In genomic region chr3:72675243-72675642, GRCh38 we compare ENCODE assay signal across 25 cellular contexts.
DNase-seq lines count a peak whose midpoint lies in the region; ATAC-seq, FAIRE-seq and TF ChIP-seq lines count a peak whose summit lies in the region.
"Had no signal": no experiment of that assay in that cellular context is flagged by ENCODE, and none has a peak within 500 bp of the region (broad histone marks: within the 10 kb centered on the region; RNA-seq: fewer than 3 reads in every experiment).

No MANE protein-coding gene starts in this region.

- H3K9me3 ChIP-seq in K562 (replicated peaks; ENCODE audit: control insufficient read depth, insufficient read depth, low read depth, low read length) = no peaks in the 10 kb centered on the region
- H3K9me3 ChIP-seq: MG63, SJCRH30 had no signal

- POLR2A ChIA-PET in K562 (lab: Yijun Ruan, JAX) = no interaction called here

- WGBS in K562 (ENCODE audit: insufficient coverage, low coverage, missing lambda C conversion rate) = 9% methylated on average over 1 of the region's 1 CpG

- DNase-seq in AG10803 (ENCODE audit: low read depth) (peak; percentile 25), HL-60 (ENCODE audit: low read depth in 1 of 2, low spot score in 1 of 2) (peak; percentile 53 to 60), NOMO-1 treated with DMSO at 0.1 percent for 48 hours (lab: John Stamatoyannopoulos, UW; ENCODE audit: unreplicated experiment) (peak; percentile 24), K562 (ENCODE audit: extremely low read depth in 1 of 4, low spot score in 3 of 4) (no peak), NCI-H82 treated with DMSO at 0.1 percent for 48 hours (lab: John Stamatoyannopoulos, UW; ENCODE audit: unreplicated experiment) (no peak), NCI-H2029 (lab: John Stamatoyannopoulos, UW) (no peak)
- DNase-seq: CD8-positive, alpha-beta memory T cell; DMS79; HCEC 1CT; IMR-90; Karpas-422; MG63; NCI-H187; NCI-H446; NK-92 treated with Interleukin-12 subunit alpha and Interleukin-12 subunit beta, amount 100 ng/mL, for 24 hours; PC-3; SJCRH30; SW 1271; T-helper 2 cell had no signal

- H3K27ac ChIP-seq in HL-60 (replicated peaks) = 0 out of 2 replicates have a peak overlapping the region, but pooled peaks have one; percentile 7
- H3K27ac ChIP-seq in K562 (ENCODE audit: extremely low read depth, low read depth, low read length) = no peak overlapping the region
- H3K27ac ChIP-seq: A549, RWPE1, SJCRH30 had no signal

- H3K27me3 ChIP-seq in HL-60 (ENCODE audit: insufficient read depth, poor library complexity, severe bottlenecking) (no peaks in the 10 kb centered on the region), K562 (ENCODE audit: control insufficient read depth in 2 of 2, insufficient read depth in 2 of 2, low read length in 2 of 2) (peaks cover 0 to 5% of the 10 kb centered on the region in 2 experiments; a peak in 3 of 5 replicates)
- H3K27me3 ChIP-seq: BLaER1 treated with 17β-estradiol and CSF1 and Interleukin-3, amounts not matched to agents 10 nM and 100 nM; MG63; SJCRH30 had no signal

- H3K36me3 ChIP-seq in K562 (ENCODE audit: control insufficient read depth, insufficient read depth, low read length) = no peaks in the 10 kb centered on the region
- H3K36me3 ChIP-seq: BLaER1 treated with 17β-estradiol and CSF1 and Interleukin-3, amounts not matched to agents 10 nM and 100 nM; MG63; SJCRH30 had no signal

- H3K4me3 ChIP-seq in AG10803 (ENCODE audit: low read length) (no peak overlapping the region), HL-60 (replicated peaks; ENCODE audit: insufficient read depth, low read length) (no peak overlapping the region), K562 (no peak overlapping the region)
- H3K4me3 ChIP-seq: A549; BLaER1 treated with 17β-estradiol and CSF1 and Interleukin-3, amounts not matched to agents 10 nM and 100 nM; GM23338; MG63; SJCRH30 had no signal

- TF ChIP-seq EP300 in K562 (IDR thresholded peaks at IDR 0.05; ENCODE audit: low read length) = no peak

- FAIRE-seq in K562 (lab: Jason Lieb, UNC) = no peak
- FAIRE-seq: A549, HTR-8/SVneo had no signal

- no peak overlapping the region for H3K4me2 ChIP-seq in K562 (ENCODE audit: insufficient read depth, low read length)
- H3K4me2 ChIP-seq: A549, GM23338 had no signal

- H3K79me2 ChIP-seq in K562 (ENCODE audit: control insufficient read depth, insufficient read depth, low read length) = no peaks in the 10 kb centered on the region

- no peak for TF ChIP-seq RAD21 in K562 (CRISPR knock-in tag; conservative IDR thresholded peaks at IDR 0.05 in 1 of 2, IDR thresholded peaks at IDR 0.05 in 1 of 2)

- no TSS peak for BruUV-seq in K562 (replicated peaks; lab: Mats Ljungman, UMichigan)

- H3K4me1 ChIP-seq in K562 (replicated peaks in 1 of 2; ENCODE audit: control insufficient read depth in 2 of 2, insufficient read depth in 2 of 2, low read length in 2 of 2) = no peaks in the 10 kb centered on the region
- H3K4me1 ChIP-seq: A549 had no signal

- H3K9me1 ChIP-seq in K562 (ENCODE audit: control insufficient read depth, insufficient read depth, low read length) = no peaks in the 10 kb centered on the region

- TF ChIP-seq CTCF in AG10803 (conservative IDR thresholded peaks at IDR 0.05; ENCODE audit: low read length) = no peak
- no peak for TF ChIP-seq CTCF in HL-60 (IDR thresholded peaks at IDR 0.05; ENCODE audit: insufficient read depth, low read length)
- TF ChIP-seq CTCF in K562 (IDR thresholded peaks at IDR 0.05 in 2 of 3, conservative IDR thresholded peaks at IDR 0.05 in 1 of 3; ENCODE audit: insufficient read depth in 2 of 3, low read depth in 1 of 3, low read length in 3 of 3) = no peak

- intact Hi-C loops in K562 (cut with micrococcal nuclease) = no loop called here

- no peak for TF ChIP-seq POLR2A in K562 (conservative IDR thresholded peaks at IDR 0.05)

- H2AFZ ChIP-seq in K562 (ENCODE audit: low read depth, low read length) = no peak overlapping the region
- H2AFZ ChIP-seq: GM23338 had no signal

- ATAC-seq in K562 = no peak
- no peak for ATAC-seq in GM21367 (IDR thresholded peaks at IDR 0.05; ENCODE audit: unreplicated experiment)
- ATAC-seq: A549, GM23338, PC-3 had no signal

- in situ Hi-C loops in K562 (cut with MboI) = no loop called here

- H4K20me1 ChIP-seq in K562 (replicated peaks; ENCODE audit: control insufficient read depth, insufficient read depth, low read length) = no peaks in the 10 kb centered on the region
- H4K20me1 ChIP-seq: BLaER1 treated with 17β-estradiol and CSF1 and Interleukin-3, amounts not matched to agents 10 nM and 100 nM had no signal

- H3K9ac ChIP-seq in K562 (ENCODE audit: insufficient read depth in 1 of 2, low read depth in 2 of 2, low read length in 2 of 2) = no peak overlapping the region
- H3K9ac ChIP-seq: BLaER1 treated with 17β-estradiol and CSF1 and Interleukin-3, amounts not matched to agents 10 nM and 100 nM had no signal

- CTCF ChIA-PET in K562 (lab: Yijun Ruan, JAX; ENCODE audit: low intra/inter-chr PET ratio) = no interaction called here

TF ChIP-seq in K562, 482 proteins besides CTCF, POLR2A, EP300 and RAD21:
- TF ChIP-seq CREB3 (tag; conservative IDR thresholded peaks at IDR 0.05; ENCODE audit: low read depth) (no peak), CBFA2T3 (IDR thresholded peaks at IDR 0.05) (0 out of 2 replicates have a peak, but pooled peaks have one; percentile 28), CEBPG (CRISPR knock-in tag; IDR thresholded peaks at IDR 0.05) (no peak), CEBPG (tag; conservative IDR thresholded peaks at IDR 0.05 in 1 of 2, IDR thresholded peaks at IDR 0.05 in 1 of 2) (peak in 1 of 2 experiments; percentile 53; a peak in 1 of 4 replicates)

Comparison
In these comparisons a context has a peak if more than half of its experiments do, and no peak if none do; other contexts are left out.
1. DNase-seq: peak in AG10803 (single experiment), HL-60 (2 of 2) and NOMO-1 treated with DMSO at 0.1 percent for 48 hours (single experiment); none in K562 (0 of 4), NCI-H82 treated with DMSO at 0.1 percent for 48 hours (single experiment) and NCI-H2029 (single experiment).